In the genomic region with DNA sequence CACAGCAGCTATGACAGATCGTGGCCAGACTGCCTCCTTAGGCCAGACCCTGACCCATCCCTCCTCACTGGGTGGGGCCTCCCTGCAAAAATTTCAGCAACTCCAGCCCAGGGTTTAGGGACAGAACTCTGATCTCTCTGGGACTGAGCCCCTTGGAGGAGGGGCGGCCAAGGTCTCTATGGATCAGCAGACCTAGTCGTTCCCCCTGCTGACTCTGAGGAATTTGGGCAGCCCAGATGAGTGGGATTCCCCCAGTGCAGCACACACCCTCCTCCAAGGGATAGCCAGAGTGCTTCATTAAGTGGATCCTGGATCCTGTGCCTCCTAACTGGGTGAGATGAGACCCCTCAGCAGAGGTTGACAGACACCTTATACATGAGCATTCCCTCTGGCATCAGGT, we compare ENCODE assay signal across 19 cellular contexts.
A peak's percentile ranks its signal among the peaks of the same experiment; 100 is the strongest.
DNase-seq lines count a peak whose midpoint lies in the region; ATAC-seq and TF ChIP-seq lines count a peak whose summit lies in the region.
"Had no signal": no experiment of that assay in that cellular context is flagged by ENCODE, and none has a peak within 500 bp of the region (broad histone marks: within the 10 kb centered on the region; RNA-seq: fewer than 3 reads in every experiment).

No MANE protein-coding gene starts in this region.

- no peaks in the 10 kb centered on the region for H3K27me3 Mint-ChIP-seq in activated naive CD4-positive, alpha-beta T cell treated with anti-CD3 and anti-CD28 coated beads, Interleukin-2, amount 10 ng/mL, durations not matched to agents 7 days and 5 days
- H3K27me3 Mint-ChIP-seq in activated naive CD4-positive, alpha-beta T cell treated with anti-CD3 and anti-CD28 coated beads for 36 hours (ENCODE audit: low read depth), result no peaks in the 10 kb centered on the region
- H3K27me3 Mint-ChIP-seq in neural progenitor cell (ENCODE audit: insufficient read depth, low read depth), result no peaks in the 10 kb centered on the region
- H3K27me3 Mint-ChIP-seq: CD4-positive, alpha-beta T cell; IgD-negative memory B cell had no signal

- H3K36me3 Mint-ChIP-seq in activated naive CD4-positive, alpha-beta T cell treated with anti-CD3 and anti-CD28 coated beads, Interleukin-2, amount 10 ng/mL, durations not matched to agents 7 days and 5 days, result no peaks in the 10 kb centered on the region
- H3K36me3 Mint-ChIP-seq in activated naive CD4-positive, alpha-beta T cell treated with anti-CD3 and anti-CD28 coated beads for 36 hours (ENCODE audit: low read depth), result no peaks in the 10 kb centered on the region
- H3K36me3 Mint-ChIP-seq in neural progenitor cell, result no peaks in the 10 kb centered on the region
- H3K36me3 Mint-ChIP-seq: IgD-negative memory B cell had no signal

- H3F3A ChIP-seq in neural progenitor cell (ENCODE audit: low read depth), result no peaks in the 10 kb centered on the region

- peak overlapping the region; percentile 3 for H3K27ac Mint-ChIP-seq in activated naive CD4-positive, alpha-beta T cell treated with anti-CD3 and anti-CD28 coated beads, Interleukin-2, amount 10 ng/mL, durations not matched to agents 7 days and 5 days
- no peak overlapping the region for H3K27ac Mint-ChIP-seq in activated naive CD4-positive, alpha-beta T cell treated with anti-CD3 and anti-CD28 coated beads for 36 hours
- H3K27ac Mint-ChIP-seq in neural progenitor cell, result no peak overlapping the region
- H3K27ac Mint-ChIP-seq: CD4-positive, alpha-beta T cell; IgD-negative memory B cell had no signal

- H3K4me3 ChIP-seq in neural progenitor cell (no peak overlapping the region), upper lobe of right lung (no peak overlapping the region)
- H3K4me3 ChIP-seq: A549, GM12878, GM23248 had no signal

- H3K36me3 ChIP-seq in neural progenitor cell (no peaks in the 10 kb centered on the region), upper lobe of right lung (no peaks in the 10 kb centered on the region)

- peaks cover 17% of the 10 kb centered on the region for H3K9me3 Mint-ChIP-seq in activated naive CD4-positive, alpha-beta T cell treated with anti-CD3 and anti-CD28 coated beads, Interleukin-2, amount 10 ng/mL, durations not matched to agents 7 days and 5 days
- H3K9me3 Mint-ChIP-seq in activated naive CD4-positive, alpha-beta T cell treated with anti-CD3 and anti-CD28 coated beads for 36 hours, result peaks cover 16% of the 10 kb centered on the region
- H3K9me3 Mint-ChIP-seq in neural progenitor cell, result peaks cover 28% of the 10 kb centered on the region

- ATAC-seq in upper lobe of right lung, result peak; percentile 26
- ATAC-seq: A549, GM12878, HepG2 had no signal

- H3K4me1 Mint-ChIP-seq in activated naive CD4-positive, alpha-beta T cell treated with anti-CD3 and anti-CD28 coated beads, Interleukin-2, amount 10 ng/mL, durations not matched to agents 7 days and 5 days, result no peaks in the 10 kb centered on the region
- H3K4me1 Mint-ChIP-seq in activated naive CD4-positive, alpha-beta T cell treated with anti-CD3 and anti-CD28 coated beads for 36 hours (ENCODE audit: low read depth), result no peaks in the 10 kb centered on the region
- no peaks in the 10 kb centered on the region for H3K4me1 Mint-ChIP-seq in neural progenitor cell
- H3K4me1 Mint-ChIP-seq: IgD-negative memory B cell had no signal

- H3K27me3 ChIP-seq in neural progenitor cell (no peaks in the 10 kb centered on the region), upper lobe of right lung (no peaks in the 10 kb centered on the region)

- no peaks in the 10 kb centered on the region for H3K79me2 ChIP-seq in neural progenitor cell (ENCODE audit: low read depth)

- intact Hi-C loops in activated naive CD4-positive, alpha-beta T cell treated with anti-CD3 and anti-CD28 coated beads for 36 hours (cut with micrococcal nuclease), result no loop called here
- intact Hi-C loops in upper lobe of right lung (cut with DNase I), result no loop called here

- no peak overlapping the region for H3K4me3 Mint-ChIP-seq in activated naive CD4-positive, alpha-beta T cell treated with anti-CD3 and anti-CD28 coated beads, Interleukin-2, amount 10 ng/mL, durations not matched to agents 7 days and 5 days
- no peak overlapping the region for H3K4me3 Mint-ChIP-seq in activated naive CD4-positive, alpha-beta T cell treated with anti-CD3 and anti-CD28 coated beads for 36 hours
- H3K4me3 Mint-ChIP-seq in neural progenitor cell, result no peak overlapping the region
- H3K4me3 Mint-ChIP-seq: CD4-positive, alpha-beta T cell; IgD-negative memory B cell had no signal

- TF ChIP-seq CTCF in neural progenitor cell (IDR thresholded peaks at IDR 0.05), result no peak
- no peak for TF ChIP-seq CTCF in upper lobe of right lung (IDR thresholded peaks at IDR 0.05)

- no peak for DNase-seq in activated naive CD4-positive, alpha-beta T cell treated with anti-CD3 and anti-CD28 coated beads, Interleukin-2, amount 10 ng/mL, durations not matched to agents 7 days and 5 days
- DNase-seq in activated naive CD4-positive, alpha-beta T cell treated with anti-CD3 and anti-CD28 coated beads for 36 hours, result no peak
- DNase-seq in kidney tubule cell (ENCODE audit: low spot score), result peak; percentile 12
- no peak for DNase-seq in neural progenitor cell (ENCODE audit: low spot score)
- no peak for DNase-seq in upper lobe of right lung
- no peak for DNase-seq in amniotic stem cell (lab: John Stamatoyannopoulos, UW)
- no peak for DNase-seq in NK-92 (lab: John Stamatoyannopoulos, UW; ENCODE audit: unreplicated experiment)
- DNase-seq in SW 1271 (lab: John Stamatoyannopoulos, UW), result no peak
- DNase-seq: AML-193; CD4-positive, alpha-beta T cell; DMS79 treated with DMSO at 0.1 percent for 48 hours; GM23248; HCEC 1CT had no signal

- H3K9me3 ChIP-seq in neural progenitor cell (ENCODE audit: low read depth) (no peaks in the 10 kb centered on the region), upper lobe of right lung (peaks cover 4% of the 10 kb centered on the region)
- H3K9me3 ChIP-seq: A549 had no signal

- H3K4me1 ChIP-seq in neural progenitor cell (no peaks in the 10 kb centered on the region), upper lobe of right lung (no peaks in the 10 kb centered on the region)
- H3K4me1 ChIP-seq: A549 had no signal

- H3K27ac ChIP-seq in neural progenitor cell, result no peak overlapping the region
- H3K27ac ChIP-seq in upper lobe of right lung, result no peak overlapping the region
- H3K27ac ChIP-seq: 22Rv1, A549, C4-2B, GM23248 had no signal

- H3K4me2 ChIP-seq in neural progenitor cell, result no peak overlapping the region
- H3K4me2 ChIP-seq: A549 had no signal

- no peaks in the 10 kb centered on the region for H4K20me1 ChIP-seq in neural progenitor cell (ENCODE audit: low read depth)

- H3K9ac ChIP-seq in neural progenitor cell, result no peak overlapping the region
- H3K9ac ChIP-seq: GM23248 had no signal

- peak overlapping the region; percentile 34 for H2AFZ ChIP-seq in neural progenitor cell (replicated peaks)
- H2AFZ ChIP-seq: GM23248 had no signal

- CTCF ChIA-PET in activated naive CD4-positive, alpha-beta T cell treated with anti-CD3 and anti-CD28 coated beads, Interleukin-2, amount 10 ng/mL, durations not matched to agents 7 days and 5 days (lab: Charles Lee), result no interaction called here
- CTCF ChIA-PET in activated naive CD4-positive, alpha-beta T cell treated with anti-CD3 and anti-CD28 coated beads for 36 hours (lab: Charles Lee), result no interaction called here
